ENCODE assay signal across 8 cellular contexts in genomic region chrX:39577976-39578962, GRCh38.
DNase-seq lines count a peak whose midpoint lies in the region; ATAC-seq and TF ChIP-seq lines count a peak whose summit lies in the region.

No MANE protein-coding gene starts in this region.

- no peak; the same call in 1 of the 2 replicates for TF ChIP-seq CTCF in AG10803 (conservative IDR thresholded peaks at IDR 0.05; ENCODE audit: low read length)

- peaks cover 10% of the 10 kb centered on the region for H3K4me1 ChIP-seq in skeletal muscle satellite cell (ENCODE audit: control insufficient read depth, insufficient read depth, low read length)

- H3K9ac ChIP-seq in skeletal muscle satellite cell (ENCODE audit: low read depth, low read length): no peak overlapping the region

- ATAC-seq in GM19468 (IDR thresholded peaks at IDR 0.05; ENCODE audit: extremely low read depth, unreplicated experiment) (peak; percentile 90), HG03558 (IDR thresholded peaks at IDR 0.05; ENCODE audit: extremely low read depth, unreplicated experiment) (peak; percentile 93)

- no peaks in the 10 kb centered on the region for H3K9me3 ChIP-seq in skeletal muscle satellite cell (replicated peaks; ENCODE audit: low read length)

- H3K4me2 ChIP-seq in skeletal muscle satellite cell (ENCODE audit: low read length): peak overlapping the region; percentile 15

- H3K36me3 ChIP-seq in skeletal muscle satellite cell (ENCODE audit: insufficient read depth, low read length): no peaks in the 10 kb centered on the region

- peaks cover 32% of the 10 kb centered on the region for H3K27me3 ChIP-seq in skeletal muscle satellite cell (ENCODE audit: control insufficient read depth, insufficient read depth, low read length)

- peak; percentile 15 for DNase-seq in AG10803 (ENCODE audit: low read depth)
- peak; percentile 7 for DNase-seq in activated T-cell treated with anti-CD3 and anti-CD28 coated beads for 1 hour (ENCODE audit: low read depth)
- no peak for DNase-seq in HUDEP-2 (lab: John Stamatoyannopoulos, UW; ENCODE audit: unreplicated experiment in 76 of 76)
- DNase-seq in 8988T: no peak
- no peak for DNase-seq in mucosa of gallbladder (ENCODE audit: low spot score)

- H3K4me3 ChIP-seq in AG10803 (ENCODE audit: low read length): no peak overlapping the region
- H3K4me3 ChIP-seq in skeletal muscle satellite cell (ENCODE audit: low read length): no peak overlapping the region

Comparison
In these comparisons a context has a peak if more than half of its experiments do, and no peak if none do; other contexts are left out.
1. DNase-seq: peak in AG10803 (single experiment) and activated T-cell treated with anti-CD3 and anti-CD28 coated beads for 1 hour (single experiment); none in HUDEP-2 (0 of 76), 8988T (single experiment) and mucosa of gallbladder (single experiment).